ENCODE assay signal across 22 cellular contexts in genomic region chr17:39808409-39808997, GRCh38. TPM values are rescaled to one million over a fixed set of nuclear protein-coding genes. Genes with fewer than 3 reads are reported as not detected.
DNase-seq lines count a peak whose midpoint lies in the region; ATAC-seq, FAIRE-seq and TF ChIP-seq lines count a peak whose summit lies in the region.
"Had no signal": no experiment of that assay in that cellular context is flagged by ENCODE, and none has a peak within 500 bp of the region (broad histone marks: within the 10 kb centered on the region; RNA-seq: fewer than 3 reads in every experiment).

No MANE protein-coding gene starts in this region.

- ATAC-seq in PC-3 (no peak), GM21619 (IDR thresholded peaks at IDR 0.05; ENCODE audit: unreplicated experiment) (no peak)
- no peak for ATAC-seq in stimulated activated effector memory CD8-positive, alpha-beta T cell treated with anti-CD3 and anti-CD28 coated beads, Interleukin-12 subunit alpha, Interleukin-12 subunit beta, amount 100 ng/mL, for 72 hours
- ATAC-seq: left ventricle myocardium superior, mucosa of descending colon, upper lobe of right lung had no signal

- H3K9me3 ChIP-seq in PC-3 (ENCODE audit: low read length) = no peaks in the 10 kb centered on the region
- H3K9me3 ChIP-seq: mucosa of descending colon, Peyer's patch, SJSA1, upper lobe of right lung had no signal

- no peak for TF ChIP-seq POLR2A in GM12892 (IDR thresholded peaks at IDR 0.05; ENCODE audit: low read depth, low read length)

- no peak overlapping the region for H3K9ac ChIP-seq in PC-3 (ENCODE audit: low read length)

- peaks cover 1 to 2% (median 1%) of the 10 kb centered on the region in 3 donors for H3K27me3 Mint-ChIP-seq in immature natural killer cell (ENCODE audit: low read depth in 3 of 3)
- H3K27me3 Mint-ChIP-seq: activated naive CD8-positive, alpha-beta T cell treated with anti-CD3 and anti-CD28 coated beads, Interleukin-2, amount 10 ng/mL, durations not matched to agents 7 days and 5 days had no signal

- no TSS peak for BruUV-seq in PC-3 (replicated peaks; lab: Mats Ljungman, UMichigan)

- no peaks in the 10 kb centered on the region for H3K79me2 ChIP-seq in PC-3 (ENCODE audit: low read length)

- POLR2A ChIA-PET in PC-3 (lab: Charles Lee; ENCODE audit: unreplicated experiment) = no interaction called here

- peaks cover 7% of the 10 kb centered on the region for H3K27me3 ChIP-seq in PC-3 (ENCODE audit: low read length)
- H3K27me3 ChIP-seq: Peyer's patch had no signal

- H3K27ac ChIP-seq in PC-3 (ENCODE audit: low read length) = no peak overlapping the region
- H3K27ac ChIP-seq: coronary artery, Peyer's patch, SJSA1, upper lobe of right lung had no signal

- H3K4me1 ChIP-seq in PC-3 (ENCODE audit: insufficient read depth, low read length) = peaks cover 17% of the 10 kb centered on the region
- H3K4me1 ChIP-seq: Peyer's patch, SJSA1, upper lobe of right lung had no signal

- H3K9me3 Mint-ChIP-seq in immature natural killer cell = no peaks in the 10 kb centered on the region
- H3K9me3 Mint-ChIP-seq in stimulated activated effector memory CD8-positive, alpha-beta T cell treated with anti-CD3 and anti-CD28 coated beads, Interleukin-12 subunit alpha, Interleukin-12 subunit beta, amount 100 ng/mL, for 72 hours = no peaks in the 10 kb centered on the region
- H3K9me3 Mint-ChIP-seq: activated naive CD8-positive, alpha-beta T cell treated with anti-CD3 and anti-CD28 coated beads, Interleukin-2, amount 10 ng/mL, durations not matched to agents 7 days and 5 days; brain had no signal

- H2AFZ ChIP-seq in PC-3 (ENCODE audit: low read length) = no peak overlapping the region

- intact Hi-C loops in PC-3 (cut with micrococcal nuclease) = loop anchor here (10.0 kb wide), 1 partner anchor 66 kb away; no protein-coding TSS in a partner anchor

- H3K36me3 Mint-ChIP-seq in immature natural killer cell = peaks cover 0 to 18% (median 9%) of the 10 kb centered on the region in 3 donors
- H3K36me3 Mint-ChIP-seq in stimulated activated effector memory CD8-positive, alpha-beta T cell treated with anti-CD3 and anti-CD28 coated beads, Interleukin-12 subunit alpha, Interleukin-12 subunit beta, amount 100 ng/mL, for 72 hours = peaks cover 66% of the 10 kb centered on the region
- H3K36me3 Mint-ChIP-seq: brain had no signal

- CTCF ChIA-PET in PC-3 (lab: Charles Lee) = interaction anchor here (0.5 kb wide), 1 partner anchor 101 kb away, joined by 3 read pairs; no protein-coding TSS in a partner anchor

- no peak overlapping the region for H3K4me3 Mint-ChIP-seq in immature natural killer cell
- H3K4me3 Mint-ChIP-seq in stimulated activated effector memory CD8-positive, alpha-beta T cell treated with anti-CD3 and anti-CD28 coated beads, Interleukin-12 subunit alpha, Interleukin-12 subunit beta, amount 100 ng/mL, for 72 hours = no peak overlapping the region
- H3K4me3 Mint-ChIP-seq: activated naive CD8-positive, alpha-beta T cell treated with anti-CD3 and anti-CD28 coated beads, Interleukin-2, amount 10 ng/mL, durations not matched to agents 7 days and 5 days; brain had no signal

- H3K36me3 ChIP-seq in PC-3 (ENCODE audit: low read depth, low read length) = no peaks in the 10 kb centered on the region
- H3K36me3 ChIP-seq: Peyer's patch, SJSA1, upper lobe of right lung had no signal

- peaks cover 53 to 61% of the 10 kb centered on the region in 2 donors for H3K4me1 Mint-ChIP-seq in immature natural killer cell
- H3K4me1 Mint-ChIP-seq in stimulated activated effector memory CD8-positive, alpha-beta T cell treated with anti-CD3 and anti-CD28 coated beads, Interleukin-12 subunit alpha, Interleukin-12 subunit beta, amount 100 ng/mL, for 72 hours = peaks cover 41% of the 10 kb centered on the region
- H3K4me1 Mint-ChIP-seq: brain had no signal

- no peak for DNase-seq in GM12892 (ENCODE audit: insufficient read length)
- DNase-seq in PC-3 = peak; percentile 62
- no peak for DNase-seq in immature natural killer cell
- no peak for DNase-seq in stimulated activated effector memory CD8-positive, alpha-beta T cell treated with anti-CD3 and anti-CD28 coated beads, Interleukin-12 subunit alpha, Interleukin-12 subunit beta, amount 100 ng/mL, for 72 hours (ENCODE audit: low spot score in 2 of 2)
- no peak for DNase-seq in activated CD8-positive, alpha-beta memory T cell treated with anti-CD3 and anti-CD28 coated beads, Interleukin-2, amount 50 U/mL, for 48 hours
- no peak for DNase-seq in NCI-H1417 treated with DMSO at 0.1 percent for 48 hours (lab: John Stamatoyannopoulos, UW)
- DNase-seq: activated naive CD8-positive, alpha-beta T cell treated with anti-CD3 and anti-CD28 coated beads, Interleukin-2, amount 10 ng/mL, durations not matched to agents 7 days and 5 days; activated T-cell treated with anti-CD3 and anti-CD28 coated beads, Interleukin-2, amount 50 U/mL, for 48 hours; AML-193; GOT3; left ventricle myocardium superior; mucosa of descending colon; NCI-H1694; Peyer's patch; stimulated activated CD4-positive, alpha-beta T cell treated with anti-CD3 and anti-CD28 coated beads, Interleukin-4, amount 100 ng/mL, for 1 hour; upper lobe of right lung had no signal

- no peaks in the 10 kb centered on the region for H4K20me1 ChIP-seq in PC-3 (ENCODE audit: low read length)

- H3K4me2 ChIP-seq in PC-3 (ENCODE audit: low read length) = peak overlapping the region; percentile 53

- no peak overlapping the region; the same call in 1 of the 2 replicates for H3K4me3 ChIP-seq in PC-3 (ENCODE audit: low read length)
- H3K4me3 ChIP-seq: coronary artery, mucosa of descending colon, Peyer's patch, SJSA1, upper lobe of right lung had no signal

- peak overlapping the region; percentile 4 to 61 (median 29) for H3K27ac Mint-ChIP-seq in immature natural killer cell
- H3K27ac Mint-ChIP-seq in stimulated activated effector memory CD8-positive, alpha-beta T cell treated with anti-CD3 and anti-CD28 coated beads, Interleukin-12 subunit alpha, Interleukin-12 subunit beta, amount 100 ng/mL, for 72 hours = peak overlapping the region; percentile 21
- H3K27ac Mint-ChIP-seq: activated naive CD8-positive, alpha-beta T cell treated with anti-CD3 and anti-CD28 coated beads, Interleukin-2, amount 10 ng/mL, durations not matched to agents 7 days and 5 days; brain had no signal

- TF ChIP-seq CTCF in PC-3 (conservative IDR thresholded peaks at IDR 0.05; ENCODE audit: low read depth, low read length) = no peak

- no peaks in the 10 kb centered on the region for H3K9me2 ChIP-seq in PC-3 (replicated peaks; ENCODE audit: low read length)

- no peaks in the 10 kb centered on the region for H3F3A ChIP-seq in PC-3 (ENCODE audit: low read length, unreplicated experiment)

- peak; percentile 30 for FAIRE-seq in GM12892 (lab: Jason Lieb, UNC)
- FAIRE-seq: endometrium had no signal

RNA-seq across cellular contexts. Expression of gene IKZF3, which starts 55.6 kb away (rescaled TPM):
- polyA plus RNA-seq in GM12892 (2012; ENCODE audit: missing spikeins) = 33.9 TPM
- under 0.01 TPM in 1 of 2 replicates, not detected in the other for total RNA-seq in PC-3 (2014; rRNA removed)
- 10 to 100 TPM in 2 of 3 donors, 1 to 10 TPM in 1; 3.1 to 77.5 (median 15.7) TPM for polyA plus RNA-seq in immature natural killer cell
- total RNA-seq: SJSA1 had no signal

RNA-seq across cellular contexts. Expression of gene ZPBP2, which starts 59.5 kb away (rescaled TPM):
- polyA plus RNA-seq in GM12892 (2012; ENCODE audit: missing spikeins) = 3.1 TPM
- not detected in 2 replicates for total RNA-seq in PC-3 (2014; rRNA removed)
- not detected for polyA plus RNA-seq in immature natural killer cell
- total RNA-seq: left ventricle myocardium superior; mucosa of descending colon; Peyer's patch; SJSA1; T-helper 2 cell treated with Interferon-gamma antibody and Interleukin-4, amounts not matched to agents 100 ng/mL and 5 ng/mL, for 36 hours; upper lobe of right lung had no signal
